29 cellular contexts compared by ENCODE assay signal in genomic region chrX:45718676-45719075, GRCh38.
"Had no signal": no experiment of that assay in that cellular context is flagged by ENCODE, and none has a peak within 500 bp of the region (broad histone marks: within the 10 kb centered on the region; RNA-seq: fewer than 3 reads in every experiment).

No MANE protein-coding gene starts in this region.

- H3K36me3 ChIP-seq: ascending aorta, brain microvascular endothelial cell, cardiac muscle cell, MG63, SJSA1 had no signal

- H3K27ac Mint-ChIP-seq: activated B cell treated with CpG ODN at 0.5 μM for 24 hours; activated CD4-positive, alpha-beta memory T cell treated with anti-CD3 and anti-CD28 coated beads, Interleukin-2, amount 10 ng/mL, durations not matched to agents 7 days and 5 days; activated naive CD4-positive, alpha-beta T cell treated with anti-CD3 and anti-CD28 coated beads, Interleukin-2, amount 10 ng/mL, durations not matched to agents 7 days and 5 days; activated naive CD8-positive, alpha-beta T cell treated with anti-CD3 and anti-CD28 coated beads, Interleukin-2, amount 10 ng/mL, durations not matched to agents 7 days and 5 days; activated T-cell treated with anti-CD3 and anti-CD28 coated beads, Interleukin-2, amount 50 U/mL, for 72 hours; activated T-helper 2 cell treated with anti-CD3 and anti-CD28 coated beads, Interferon-gamma antibody, Interleukin-2, Interleukin-4, amounts not matched to agents 10 μg/mL and 5 μg/mL and 100 μg/mL, durations not matched to agents 14 hours and 24 hours and 36 hours; T-cell had no signal

- H3K27ac ChIP-seq: ascending aorta, brain microvascular endothelial cell, cardiac muscle cell, SJSA1 had no signal

- ATAC-seq: activated T-cell treated with anti-CD3 and anti-CD28 coated beads, Interleukin-2, amount 50 U/mL, for 72 hours; T-cell had no signal

- H3K9me3 Mint-ChIP-seq: activated B cell treated with CpG ODN at 0.5 μM for 24 hours; activated naive CD4-positive, alpha-beta T cell treated with anti-CD3 and anti-CD28 coated beads, Interleukin-2, amount 10 ng/mL, durations not matched to agents 7 days and 5 days; activated T-helper 2 cell treated with anti-CD3 and anti-CD28 coated beads, Interferon-gamma antibody, Interleukin-2, Interleukin-4, amounts not matched to agents 10 μg/mL and 5 μg/mL and 100 μg/mL, durations not matched to agents 14 hours and 24 hours and 36 hours; T-cell had no signal

- H3K27me3 Mint-ChIP-seq: activated B cell treated with CpG ODN at 0.5 μM for 24 hours; activated CD4-positive, alpha-beta memory T cell treated with anti-CD3 and anti-CD28 coated beads, Interleukin-2, amount 10 ng/mL, durations not matched to agents 7 days and 5 days; activated naive CD4-positive, alpha-beta T cell treated with anti-CD3 and anti-CD28 coated beads, Interleukin-2, amount 10 ng/mL, durations not matched to agents 7 days and 5 days; activated naive CD8-positive, alpha-beta T cell treated with anti-CD3 and anti-CD28 coated beads, Interleukin-2, amount 10 ng/mL, durations not matched to agents 7 days and 5 days had no signal

- H3K27me3 ChIP-seq: ascending aorta, brain microvascular endothelial cell, cardiac muscle cell, MG63, SJSA1 had no signal

- H3K36me3 Mint-ChIP-seq: activated naive CD4-positive, alpha-beta T cell treated with anti-CD3 and anti-CD28 coated beads, Interleukin-2, amount 10 ng/mL, durations not matched to agents 7 days and 5 days; T-cell had no signal

- H3K9me3 ChIP-seq: ascending aorta, MG63, SJSA1 had no signal

- DNase-seq: activated B cell treated with CpG ODN at 0.5 μM for 24 hours; activated CD4-positive, alpha-beta memory T cell treated with anti-CD3 and anti-CD28 coated beads, Interleukin-2, amount 10 ng/mL, durations not matched to agents 7 days and 5 days; activated CD4-positive, alpha-beta T cell treated with anti-CD3 and anti-CD28 coated beads, Interleukin-2, amount 50 U/mL, for 1 hour; activated gamma-delta T cell treated with Interleukin-2 at 50 U/mL for 16 hours; activated naive CD4-positive, alpha-beta T cell treated with anti-CD3 and anti-CD28 coated beads, Interleukin-2, amount 10 ng/mL, durations not matched to agents 7 days and 5 days; activated naive CD8-positive, alpha-beta T cell treated with anti-CD3 and anti-CD28 coated beads, Interleukin-2, amount 10 ng/mL, durations not matched to agents 7 days and 5 days; activated T-cell treated with anti-CD3 and anti-CD28 coated beads for 4 hours; activated T-cell treated with anti-CD3 and anti-CD28 coated beads, Interleukin-2, amount 50 U/mL, for 72 hours; amniotic stem cell; brain microvascular endothelial cell; MG63; NCI-H1105; NCI-H1436; NCI-H1694 treated with DMSO at 0.1 percent for 48 hours; NCI-H2029 treated with DMSO at 0.1 percent for 48 hours; NCI-H510A treated with DMSO at 0.1 percent for 48 hours; NCI-H69; NK-92 treated with Interleukin-12 subunit alpha and Interleukin-12 subunit beta, amount 100 ng/mL, for 24 hours; OCI-M1; SHP77; T-cell; T-helper 2 cell; T1000 had no signal

- H3K4me3 Mint-ChIP-seq: activated B cell treated with CpG ODN at 0.5 μM for 24 hours; activated CD4-positive, alpha-beta memory T cell treated with anti-CD3 and anti-CD28 coated beads, Interleukin-2, amount 10 ng/mL, durations not matched to agents 7 days and 5 days; activated naive CD4-positive, alpha-beta T cell treated with anti-CD3 and anti-CD28 coated beads, Interleukin-2, amount 10 ng/mL, durations not matched to agents 7 days and 5 days; activated naive CD8-positive, alpha-beta T cell treated with anti-CD3 and anti-CD28 coated beads, Interleukin-2, amount 10 ng/mL, durations not matched to agents 7 days and 5 days; activated T-cell treated with anti-CD3 and anti-CD28 coated beads, Interleukin-2, amount 50 U/mL, for 72 hours; T-cell had no signal

- H3K4me3 ChIP-seq: ascending aorta, cardiac muscle cell, MG63, SJSA1 had no signal

- FAIRE-seq: RCC 7860, TTC549 had no signal
